Comparison of ENCODE assay signal across 23 cellular contexts in genomic region chr3:21326704-21327103, GRCh38.
A peak's percentile ranks its signal among the peaks of the same experiment; 100 is the strongest.
DNase-seq lines count a peak whose midpoint lies in the region; ATAC-seq and TF ChIP-seq lines count a peak whose summit lies in the region.
"Had no signal": no experiment of that assay in that cellular context is flagged by ENCODE, and none has a peak within 500 bp of the region (broad histone marks: within the 10 kb centered on the region; RNA-seq: fewer than 3 reads in every experiment).

No MANE protein-coding gene starts in this region.

- POLR2A ChIA-PET in Caco-2 (lab: Charles Lee): no interaction called here

- no peaks in the 10 kb centered on the region for H4K20me1 ChIP-seq in fibroblast of lung (ENCODE audit: control insufficient read depth, extremely low read depth, insufficient read depth, low read length)

- no peak overlapping the region for H3K27ac Mint-ChIP-seq in Caco-2 (ENCODE audit: unreplicated experiment)
- H3K27ac Mint-ChIP-seq: activated CD4-positive, alpha-beta T cell treated with anti-CD3 and anti-CD28 coated beads for 36 hours had no signal

- H3K4me1 Mint-ChIP-seq in Caco-2 (ENCODE audit: low read depth, unreplicated experiment): no peaks in the 10 kb centered on the region
- H3K4me1 Mint-ChIP-seq: activated CD4-positive, alpha-beta T cell treated with anti-CD3 and anti-CD28 coated beads for 36 hours had no signal

- intact Hi-C loops in Caco-2 (cut with micrococcal nuclease; ENCODE audit: unreplicated experiment): no loop called here

- H3K4me1 ChIP-seq in fibroblast of lung (ENCODE audit: control insufficient read depth, extremely low read depth, insufficient read depth, low read length) (no peaks in the 10 kb centered on the region), Caco-2 (no peaks in the 10 kb centered on the region)
- H3K4me1 ChIP-seq: BE2C had no signal

- H3K36me3 Mint-ChIP-seq in Caco-2 (ENCODE audit: insufficient read depth, unreplicated experiment): no peaks in the 10 kb centered on the region

- H3K27me3 ChIP-seq in fibroblast of lung (ENCODE audit: control insufficient read depth, insufficient read depth, low read length) (no peaks in the 10 kb centered on the region), Caco-2 (replicated peaks; ENCODE audit: control insufficient read depth, insufficient read depth, low read length) (no peaks in the 10 kb centered on the region)
- H3K27me3 ChIP-seq: BE2C, cardiac muscle cell, esophagus squamous epithelium had no signal

- no peak overlapping the region for H3K4me3 Mint-ChIP-seq in Caco-2 (ENCODE audit: unreplicated experiment)
- H3K4me3 Mint-ChIP-seq: activated CD4-positive, alpha-beta T cell treated with anti-CD3 and anti-CD28 coated beads for 36 hours had no signal

- TF ChIP-seq CTCF in AG10803 (conservative IDR thresholded peaks at IDR 0.05; ENCODE audit: low read length): no peak
- no peak for TF ChIP-seq CTCF in fibroblast of lung (conservative IDR thresholded peaks at IDR 0.05 in 1 of 2, IDR thresholded peaks at IDR 0.05 in 1 of 2; ENCODE audit: low read depth in 1 of 2, low read length in 2 of 2)
- TF ChIP-seq CTCF in Caco-2 (IDR thresholded peaks at IDR 0.05; ENCODE audit: insufficient read depth in 1 of 2, low read depth in 1 of 2, low read length in 1 of 2, severe bottlenecking in 1 of 2, unreplicated experiment in 1 of 2): no peak

- no peaks in the 10 kb centered on the region for H3K9me3 Mint-ChIP-seq in Caco-2 (ENCODE audit: unreplicated experiment)

- H3K4me3 ChIP-seq in AG10803 (ENCODE audit: low read length): no peak overlapping the region
- H3K4me3 ChIP-seq in fibroblast of lung (replicated peaks in 1 of 4; ENCODE audit: control extremely low read depth in 1 of 4, insufficient read depth in 1 of 4, low read depth in 3 of 4, low read length in 4 of 4): no peak overlapping the region
- no peak overlapping the region for H3K4me3 ChIP-seq in Caco-2 (ENCODE audit: low read depth, low read length)
- H3K4me3 ChIP-seq: cardiac muscle cell, esophagus squamous epithelium, PC-9, SK-N-MC, skin epidermis had no signal

- DNase-seq in AG10803 (ENCODE audit: low read depth) (peak; percentile 54), amniotic epithelial cell (ENCODE audit: low read depth) (peak; percentile 4), fibroblast of lung (ENCODE audit: low read depth in 2 of 2) (peak; percentile 5 to 96), non-pigmented ciliary epithelial cell (ENCODE audit: low read depth) (peak; percentile 60), epidermal melanocyte (ENCODE audit: insufficient read length, low spot score) (no peak), Caco-2 (no peak), NCI-H2171 (lab: John Stamatoyannopoulos, UW) (no peak)
- DNase-seq: activated CD4-positive, alpha-beta T cell treated with anti-CD3 and anti-CD28 coated beads for 36 hours; activated CD8-positive, alpha-beta memory T cell treated with anti-CD3 and anti-CD28 coated beads, Interleukin-2, amount 50 U/mL, for 4 hours; BE2C; DMS153; esophagus squamous epithelium; GOT3; KBM-7; left colon; NCI-H2081 treated with DMSO at 0.1 percent for 48 hours; NCI-H748 treated with DMSO at 0.1 percent for 48 hours; nucleus accumbens; PC-9 had no signal

- H3K36me3 ChIP-seq in fibroblast of lung (ENCODE audit: control insufficient read depth, insufficient read depth, low read length) (no peaks in the 10 kb centered on the region), Caco-2 (ENCODE audit: control insufficient read depth, insufficient read depth, low read length) (no peaks in the 10 kb centered on the region)
- H3K36me3 ChIP-seq: BE2C, cardiac muscle cell, esophagus squamous epithelium had no signal

- no peak for ATAC-seq in HG02588 (IDR thresholded peaks at IDR 0.05; ENCODE audit: unreplicated experiment)
- ATAC-seq: activated CD4-positive, alpha-beta T cell treated with anti-CD3 and anti-CD28 coated beads for 36 hours; left colon had no signal

- no peak overlapping the region for H3K9ac ChIP-seq in fibroblast of lung (ENCODE audit: insufficient read depth, low read length)

- no peaks in the 10 kb centered on the region for H3K27me3 Mint-ChIP-seq in Caco-2 (ENCODE audit: insufficient read depth, unreplicated experiment)
- H3K27me3 Mint-ChIP-seq: activated CD4-positive, alpha-beta T cell treated with anti-CD3 and anti-CD28 coated beads for 36 hours had no signal

- no peak overlapping the region for H3K4me2 ChIP-seq in fibroblast of lung (ENCODE audit: extremely low read depth, insufficient read depth, low read length)
- H3K4me2 ChIP-seq: PC-9 had no signal

- H3K9me3 ChIP-seq in fibroblast of lung (ENCODE audit: control insufficient read depth, insufficient read depth, low read depth, low read length) (no peaks in the 10 kb centered on the region), Caco-2 (no peaks in the 10 kb centered on the region)
- H3K9me3 ChIP-seq: BE2C, esophagus squamous epithelium had no signal

- CTCF ChIA-PET in Caco-2 (lab: Charles Lee): no interaction called here

- H3K27ac ChIP-seq in fibroblast of lung (ENCODE audit: insufficient read depth, low read length): no peak overlapping the region
- H3K27ac ChIP-seq: cardiac muscle cell, PC-9, SK-N-MC had no signal

- H3K79me2 ChIP-seq in fibroblast of lung (ENCODE audit: control insufficient read depth, insufficient read depth, low read length): no peaks in the 10 kb centered on the region

- no peak overlapping the region for H2AFZ ChIP-seq in fibroblast of lung (ENCODE audit: low read length)
- H2AFZ ChIP-seq: PC-9 had no signal

- BruUV-seq in Caco-2 (replicated peaks; lab: Mats Ljungman, UMichigan): no TSS peak

Comparison
In these comparisons a context has a peak if more than half of its experiments do, and no peak if none do; other contexts are left out.
1. DNase-seq: peak in AG10803 (single experiment), amniotic epithelial cell (single experiment), fibroblast of lung (2 of 2) and non-pigmented ciliary epithelial cell (single experiment); none in epidermal melanocyte (single experiment), Caco-2 (0 of 2) and NCI-H2171 (single experiment).